Comparison of ENCODE assay signal across 13 cellular contexts in the genomic region with DNA sequence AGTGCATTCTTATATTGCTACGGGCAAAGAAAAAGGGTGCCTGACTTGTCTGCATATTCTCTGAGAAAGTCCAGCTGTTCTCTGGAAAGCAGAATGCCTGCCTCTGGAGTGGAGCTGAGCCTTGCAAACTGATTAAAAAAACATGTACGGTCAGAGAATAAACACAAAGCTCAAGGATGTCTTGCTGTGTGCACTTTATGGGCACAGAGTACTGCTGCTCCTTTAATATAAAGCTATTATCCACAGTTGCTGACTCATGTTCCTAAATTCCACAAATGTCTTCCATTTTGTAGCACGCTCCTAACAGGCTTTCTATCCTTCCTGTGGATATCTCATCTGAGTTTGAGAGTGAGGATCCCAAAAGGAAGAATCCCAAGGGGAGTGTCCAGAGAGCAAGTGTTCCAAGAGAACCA.
DNase-seq lines count a peak whose midpoint lies in the region; ATAC-seq, FAIRE-seq and TF ChIP-seq lines count a peak whose summit lies in the region.
"Had no signal": no experiment of that assay in that cellular context is flagged by ENCODE, and none has a peak within 500 bp of the region (broad histone marks: within the 10 kb centered on the region; RNA-seq: fewer than 3 reads in every experiment).

No MANE protein-coding gene starts in this region.

- TF ChIP-seq CTCF in spleen (IDR thresholded peaks at IDR 0.05 in 8 of 11, conservative IDR thresholded peaks at IDR 0.05 in 3 of 11) = no peak

- no peaks in the 10 kb centered on the region for H3K4me1 ChIP-seq in spleen

- 67 to 93% (median 81%) methylated on average over 3 of the region's 3 CpGs for WGBS in spleen, 5 donors

- H3K9me3 ChIP-seq in spleen = no peaks in the 10 kb centered on the region

- H3K27ac ChIP-seq in spleen = peak overlapping the region in 2 of 8 donors; percentile 14 to 20

- FAIRE-seq in RCC 7860 (lab: Jason Lieb, UNC) = no peak

- peak; percentile 76 for DNase-seq in GM04504 (ENCODE audit: low read depth)
- DNase-seq in astrocyte of the hippocampus (ENCODE audit: low read depth, low spot score) = peak; percentile 29
- DNase-seq in left ventricle myocardium superior = no peak
- DNase-seq in smooth muscle cell of the brain vasculature (ENCODE audit: low read depth, low spot score) = peak; percentile 91
- no peak for DNase-seq in RCC 7860 (ENCODE audit: low spot score)
- DNase-seq in NCI-H345 (lab: John Stamatoyannopoulos, UW) = no peak
- DNase-seq in spleen = no peak
- DNase-seq: activated CD4-positive, alpha-beta memory T cell treated with anti-CD3 and anti-CD28 coated beads for 36 hours; activated naive CD8-positive, alpha-beta T cell treated with anti-CD3 and anti-CD28 coated beads, Interleukin-2, amount 50 U/mL, for 24 hours; DMS153; NCI-H226; stimulated activated CD4-positive, alpha-beta T cell treated with anti-CD3 and anti-CD28 coated beads, Interleukin-4, amount 100 ng/mL, for 24 hours had no signal

- no peaks in the 10 kb centered on the region for H3K27me3 ChIP-seq in spleen (replicated peaks in 1 of 7)

- no peaks in the 10 kb centered on the region for H3K36me3 ChIP-seq in spleen

- intact Hi-C loops in left ventricle myocardium superior (cut with micrococcal nuclease) = no loop called here
- intact Hi-C loops in spleen (cut with DNase I; ENCODE audit: low total_unique reads) = no loop called here

- ATAC-seq in left ventricle myocardium superior (peak; percentile 78), GM18498 (IDR thresholded peaks at IDR 0.05; ENCODE audit: unreplicated experiment) (no peak)
- ATAC-seq: activated naive CD8-positive, alpha-beta T cell treated with anti-CD3 and anti-CD28 coated beads, Interleukin-2, amount 50 U/mL, for 24 hours had no signal

- no peak for TF ChIP-seq POLR2A in spleen (IDR thresholded peaks at IDR 0.05)

- no peak overlapping the region for H3K4me3 ChIP-seq in spleen

Comparison
In these comparisons a context has a peak if more than half of its experiments do, and no peak if none do; other contexts are left out.
1. DNase-seq: peak in GM04504 (single experiment), astrocyte of the hippocampus (single experiment) and smooth muscle cell of the brain vasculature (single experiment); none in left ventricle myocardium superior (single experiment), RCC 7860 (single experiment), NCI-H345 (single experiment) and spleen (single experiment).